In genomic region chr2:2916621-2917020, GRCh38 we compare ENCODE assay signal across 8 cellular contexts.
"Had no signal": no experiment of that assay in that cellular context is flagged by ENCODE, and none has a peak within 500 bp of the region (broad histone marks: within the 10 kb centered on the region; RNA-seq: fewer than 3 reads in every experiment).

No MANE protein-coding gene starts in this region.

- H3K9me3 ChIP-seq: HAP-1 had no signal

- DNase-seq: GM23248, GOT3, H7, H9, HCEC 1CT, HFFc6 had no signal

- H3K36me3 ChIP-seq: HAP-1 had no signal

- H3K27ac ChIP-seq: GM23248 had no signal

- H3K4me1 ChIP-seq: HAP-1 had no signal

- H3K4me3 ChIP-seq: GM23248, GM23338, HAP-1 had no signal
